In genomic region chr17:36545465-36546417, GRCh38 we compare ENCODE assay signal across 8 cellular contexts.
DNase-seq lines count a peak whose midpoint lies in the region; ATAC-seq and TF ChIP-seq lines count a peak whose summit lies in the region.

No MANE protein-coding gene starts in this region.

- peak; percentile 84 for ATAC-seq in stimulated activated naive CD8-positive, alpha-beta T cell treated with anti-CD3 and anti-CD28 coated beads, Interleukin-15, Interleukin-2, amounts not matched to agents 100 U/mL and 50 U/mL, for 24 hours

- H3K9me3 Mint-ChIP-seq in nephron progenitor cell = no peaks in the 10 kb centered on the region

- H3K4me3 ChIP-seq in LNCaP clone FGC (ENCODE audit: low read depth, low read length) = peak overlapping the region; percentile 66
- H3K4me3 ChIP-seq in fibroblast of pulmonary artery (replicated peaks; ENCODE audit: low read depth, low read length) = peak overlapping the region; percentile 73

- peak overlapping the region; percentile 94 for H3K4me3 Mint-ChIP-seq in nephron progenitor cell

- DNase-seq in EH (ENCODE audit: low read depth) = peak; percentile 97
- peak; percentile 90 for DNase-seq in GOT3 (lab: John Stamatoyannopoulos, UW)
- DNase-seq in LNCaP clone FGC (ENCODE audit: low read depth) = peak; percentile 91
- DNase-seq in RPMI8226 = peak; percentile 97
- DNase-seq in activated effector memory CD4-positive, alpha-beta T cell treated with Interleukin-2 at 50 U/mL for 16 hours = peak; percentile 95
- DNase-seq in fibroblast of pulmonary artery (ENCODE audit: low read depth) = peak; percentile 98
- peak; percentile 97 for DNase-seq in nephron progenitor cell
- peak; percentile 97 for DNase-seq in stimulated activated naive CD8-positive, alpha-beta T cell treated with anti-CD3 and anti-CD28 coated beads, Interleukin-15, Interleukin-2, amounts not matched to agents 100 U/mL and 50 U/mL, for 24 hours

- TF ChIP-seq CTCF in LNCaP clone FGC (IDR thresholded peaks at IDR 0.05; ENCODE audit: control insufficient read depth, extremely low read depth, insufficient read depth) (peak; percentile 24), fibroblast of pulmonary artery (IDR thresholded peaks at IDR 0.05; ENCODE audit: low read length, missing control alignments) (no peak), nephron progenitor cell (IDR thresholded peaks at IDR 0.05) (no peak)

- H3K36me3 Mint-ChIP-seq in nephron progenitor cell (ENCODE audit: low read depth) = peaks cover 17% of the 10 kb centered on the region

- peaks cover 29% of the 10 kb centered on the region for H3K4me1 Mint-ChIP-seq in nephron progenitor cell

- peak overlapping the region; percentile 99 for H3K27ac Mint-ChIP-seq in nephron progenitor cell

- no peaks in the 10 kb centered on the region for H3K27me3 Mint-ChIP-seq in nephron progenitor cell (ENCODE audit: low read depth, poor library complexity)

Comparison
In these comparisons a context has a peak if more than half of its experiments do, and no peak if none do; other contexts are left out.
1. Peak in every context shown above with its lines: DNase-seq, ATAC-seq and H3K4me3 ChIP-seq.